In genomic region chr12:107884769-107885694, GRCh38 we compare ENCODE assay signal across 8 cellular contexts.
DNase-seq lines count a peak whose midpoint lies in the region; ATAC-seq and TF ChIP-seq lines count a peak whose summit lies in the region.

No MANE protein-coding gene starts in this region.

- H3K36me3 Mint-ChIP-seq in CD8-positive, alpha-beta memory T cell, result no peaks in the 10 kb centered on the region
- no peaks in the 10 kb centered on the region for H3K36me3 Mint-ChIP-seq in nephron (ENCODE audit: low read depth)

- H3K4me3 ChIP-seq in CD8-positive, alpha-beta memory T cell (ENCODE audit: low read length), result no peak overlapping the region
- H3K4me3 ChIP-seq in epithelial cell of proximal tubule (ENCODE audit: low read depth, low read length), result no peak overlapping the region

- H3K27ac ChIP-seq in CD8-positive, alpha-beta memory T cell (ENCODE audit: low read depth, low read length), result no peak overlapping the region

- peak; percentile 82 for TF ChIP-seq CTCF in epithelial cell of proximal tubule (conservative IDR thresholded peaks at IDR 0.05; ENCODE audit: low read depth, low read length)
- peak; percentile 76 to 83 (median 80) for TF ChIP-seq CTCF in nephron (IDR thresholded peaks at IDR 0.05; ENCODE audit: unreplicated experiment in 3 of 3)

- H3K9me3 ChIP-seq in CD8-positive, alpha-beta memory T cell (ENCODE audit: low read length), result no peaks in the 10 kb centered on the region

- POLR2A ChIA-PET in CD8-positive, alpha-beta memory T cell (lab: Charles Lee), result no interaction called here

- H3K4me3 Mint-ChIP-seq in CD8-positive, alpha-beta memory T cell, result no peak overlapping the region
- no peak overlapping the region for H3K4me3 Mint-ChIP-seq in nephron

- H3K9me3 Mint-ChIP-seq in CD8-positive, alpha-beta memory T cell, result no peaks in the 10 kb centered on the region
- no peaks in the 10 kb centered on the region for H3K9me3 Mint-ChIP-seq in nephron

- no peaks in the 10 kb centered on the region for H3K36me3 ChIP-seq in CD8-positive, alpha-beta memory T cell (ENCODE audit: insufficient read depth, low read length)

- H3K27ac Mint-ChIP-seq in CD8-positive, alpha-beta memory T cell, result peak overlapping the region in 1 of 8 donors; percentile 8
- H3K27ac Mint-ChIP-seq in nephron, result no peak overlapping the region

- H3K27me3 Mint-ChIP-seq in CD8-positive, alpha-beta memory T cell, result peaks cover 8 to 40% of the 10 kb centered on the region in 2 donors
- H3K27me3 Mint-ChIP-seq in nephron (ENCODE audit: low read depth), result peaks cover 50% of the 10 kb centered on the region

- peak in 3 of 5 donors; percentile 3 to 14 (median 10) for DNase-seq in CD8-positive, alpha-beta memory T cell
- DNase-seq in NCI-H2107 (lab: John Stamatoyannopoulos, UW), result peak; percentile 53
- DNase-seq in activated CD4-positive, alpha-beta T cell treated with anti-CD3 and anti-CD28 coated beads for 48 hours, result peak; percentile 59
- DNase-seq in epithelial cell of proximal tubule (ENCODE audit: low read depth), result peak; percentile 9

- H3K4me1 Mint-ChIP-seq in CD8-positive, alpha-beta memory T cell, result peaks cover 7 to 8% (median 7%) of the 10 kb centered on the region in 3 donors
- no peaks in the 10 kb centered on the region for H3K4me1 Mint-ChIP-seq in nephron

- H3K4me1 ChIP-seq in CD8-positive, alpha-beta memory T cell (ENCODE audit: insufficient read depth, low read length), result no peaks in the 10 kb centered on the region

- no peaks in the 10 kb centered on the region for H3K27me3 ChIP-seq in CD8-positive, alpha-beta memory T cell (ENCODE audit: insufficient read depth, low read length, poor library complexity, severe bottlenecking)

- CTCF ChIA-PET in CD8-positive, alpha-beta memory T cell (lab: Charles Lee), result interaction anchor here (0.6 kb wide), 1 partner anchor 8 kb away, joined by 3 read pairs; no protein-coding TSS in a partner anchor

- ATAC-seq in GM21360 (IDR thresholded peaks at IDR 0.05; ENCODE audit: unreplicated experiment), result peak; percentile 46
- no peak for ATAC-seq in HG02981 (IDR thresholded peaks at IDR 0.05; ENCODE audit: unreplicated experiment)
- no peak for ATAC-seq in HG02870 (IDR thresholded peaks at IDR 0.05; ENCODE audit: unreplicated experiment)

Comparison
In these comparisons a context has a peak if more than half of its experiments do, and no peak if none do; other contexts are left out.
1. DNase-seq: peak in every context shown above with its lines; median percentile 59 in activated CD4-positive, alpha-beta T cell treated with anti-CD3 and anti-CD28 coated beads for 48 hours; 53 in NCI-H2107; 10 in CD8-positive, alpha-beta memory T cell; 9 in epithelial cell of proximal tubule.